ENCODE assay signal across 8 cellular contexts in genomic region chr17:7314719-7315569, GRCh38. TPM values are rescaled to one million over a fixed set of nuclear protein-coding genes. Genes with fewer than 3 reads are reported as not detected.
DNase-seq lines count a peak whose midpoint lies in the region; ATAC-seq and TF ChIP-seq lines count a peak whose summit lies in the region.

A gene with protein sequence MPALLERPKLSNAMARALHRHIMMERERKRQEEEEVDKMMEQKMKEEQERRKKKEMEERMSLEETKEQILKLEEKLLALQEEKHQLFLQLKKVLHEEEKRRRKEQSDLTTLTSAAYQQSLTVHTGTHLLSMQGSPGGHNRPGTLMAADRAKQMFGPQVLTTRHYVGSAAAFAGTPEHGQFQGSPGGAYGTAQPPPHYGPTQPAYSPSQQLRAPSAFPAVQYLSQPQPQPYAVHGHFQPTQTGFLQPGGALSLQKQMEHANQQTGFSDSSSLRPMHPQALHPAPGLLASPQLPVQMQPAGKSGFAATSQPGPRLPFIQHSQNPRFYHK (minus strand): TSS chr17:7315360. CDS start chr17:7315052, 308 bp downstream.

- H3K27me3 ChIP-seq in GM23248 (replicated peaks; ENCODE audit: insufficient read depth) (no peaks in the 10 kb centered on the region), foreskin keratinocyte (no peaks in the 10 kb centered on the region), neural progenitor cell (no peaks in the 10 kb centered on the region), stomach (no peaks in the 10 kb centered on the region)

- H3K36me3 Mint-ChIP-seq in neural progenitor cell: peaks cover 35% of the 10 kb centered on the region

- intact Hi-C loops in stomach (cut with DNase I; ENCODE audit: low total_unique reads): no loop called here

- no peak for TF ChIP-seq EP300 in stomach (IDR thresholded peaks at IDR 0.05)

- H3K4me1 Mint-ChIP-seq in neural progenitor cell: peaks cover 31% of the 10 kb centered on the region

- TF ChIP-seq CTCF in foreskin keratinocyte (conservative IDR thresholded peaks at IDR 0.05) (peak; percentile 14), neural progenitor cell (IDR thresholded peaks at IDR 0.05) (no peak), stomach (IDR thresholded peaks at IDR 0.05) (no peak)

- peak; percentile 86 for DNase-seq in EL
- DNase-seq in GM23248: peak; percentile 94
- peak; percentile 89 for DNase-seq in LoVo (ENCODE audit: low spot score)
- DNase-seq in SK-MEL-5 (ENCODE audit: low read depth, low spot score): peak; percentile 82
- DNase-seq in activated naive CD4-positive, alpha-beta T cell treated with Interleukin-2 at 50 U/mL for 16 hours: peak; percentile 94
- DNase-seq in foreskin keratinocyte: peak in 1 of 2 donors; percentile 68
- peak; percentile 95 for DNase-seq in neural progenitor cell (ENCODE audit: low spot score)
- DNase-seq in stomach: peak; percentile 97

- H3K27ac Mint-ChIP-seq in neural progenitor cell: no peak within 1 kb of the TSS

- in situ Hi-C loops in GM23248 (cut with MboI): no loop called here
- in situ Hi-C loops in SK-MEL-5 (cut with HindIII; ENCODE audit: low pct_unique_long_range_greater_than_20kb, low sequenced_read_pairs): no loop called here

- H3K4me3 Mint-ChIP-seq in neural progenitor cell: peak within 1 kb of the TSS; percentile 89

- H3K9ac ChIP-seq in GM23248: peak within 1 kb of the TSS; percentile 81
- peak within 1 kb of the TSS; percentile 61 for H3K9ac ChIP-seq in neural progenitor cell

- peak; percentile 84 for ATAC-seq in foreskin keratinocyte

- H3K79me2 ChIP-seq in GM23248 (ENCODE audit: insufficient read depth) (peaks cover 49% of the 10 kb centered on the region), neural progenitor cell (ENCODE audit: low read depth) (peaks cover 37% of the 10 kb centered on the region)

- peak within 1 kb of the TSS; percentile 80 for H2AFZ ChIP-seq in GM23248
- H2AFZ ChIP-seq in neural progenitor cell (replicated peaks): peak within 1 kb of the TSS; percentile 58

- H3K27me3 Mint-ChIP-seq in neural progenitor cell (ENCODE audit: insufficient read depth, low read depth): peaks cover 9% of the 10 kb centered on the region

- H3K9me2 ChIP-seq in GM23248 (ENCODE audit: insufficient read depth): no peaks in the 10 kb centered on the region

- 1 to 2% methylated on average over 59 to 77 of the region's 95 CpGs for WGBS in GM23248 (ENCODE audit: low coverage in 1 of 2, low lambda C conversion rate in 2 of 2, missing lambda C conversion rate in 2 of 2), 2 experiments
- WGBS in stomach, 5 donors: 0 to 3% (median 1%) methylated on average over 18 to 95 of the region's 95 CpGs

- peak within 1 kb of the TSS; percentile 93 for H3K4me2 ChIP-seq in GM23248 (ENCODE audit: unreplicated experiment)
- H3K4me2 ChIP-seq in neural progenitor cell: peak within 1 kb of the TSS; percentile 97

- peaks cover 38% of the 10 kb centered on the region for H3K4me1 ChIP-seq in GM23248 (ENCODE audit: insufficient read depth)
- H3K4me1 ChIP-seq in foreskin keratinocyte: no peaks in the 10 kb centered on the region
- H3K4me1 ChIP-seq in neural progenitor cell: peaks cover 6% of the 10 kb centered on the region
- peaks cover 38 to 60% (median 53%) of the 10 kb centered on the region in 4 donors for H3K4me1 ChIP-seq in stomach

- H3F3A ChIP-seq in GM23248 (ENCODE audit: insufficient read depth): peaks cover 46% of the 10 kb centered on the region
- H3F3A ChIP-seq in neural progenitor cell (ENCODE audit: low read depth): peaks cover 62% of the 10 kb centered on the region

- peaks cover 35% of the 10 kb centered on the region for H3K36me3 ChIP-seq in GM23248 (ENCODE audit: low read depth)
- peaks cover 4% of the 10 kb centered on the region for H3K36me3 ChIP-seq in neural progenitor cell
- peaks cover 59 to 83% (median 72%) of the 10 kb centered on the region in 4 donors for H3K36me3 ChIP-seq in stomach

- H4K20me1 ChIP-seq in GM23248 (ENCODE audit: insufficient read depth): peaks cover 12% of the 10 kb centered on the region
- H4K20me1 ChIP-seq in neural progenitor cell (ENCODE audit: low read depth): peaks cover 42% of the 10 kb centered on the region

- TF ChIP-seq POLR2A in stomach (IDR thresholded peaks at IDR 0.05): peak in 1 of 4 donors; percentile 27

- H3K27ac ChIP-seq in GM23248: peak within 1 kb of the TSS; percentile 67
- peak within 1 kb of the TSS; percentile 57 for H3K27ac ChIP-seq in foreskin keratinocyte
- peak within 1 kb of the TSS; percentile 74 for H3K27ac ChIP-seq in neural progenitor cell
- H3K27ac ChIP-seq in stomach: peak within 1 kb of the TSS; percentile 94 to 100 (median 97)

- peak within 1 kb of the TSS; percentile 98 for H3K4me3 ChIP-seq in GM23248
- H3K4me3 ChIP-seq in neural progenitor cell: peak within 1 kb of the TSS; percentile 92
- H3K4me3 ChIP-seq in stomach: peak within 1 kb of the TSS; percentile 83 to 99 (median 94)

- no peaks in the 10 kb centered on the region for H3K9me3 Mint-ChIP-seq in neural progenitor cell

- H3K9me3 ChIP-seq in GM23248 (ENCODE audit: low read depth): no peaks in the 10 kb centered on the region
- H3K9me3 ChIP-seq in neural progenitor cell (ENCODE audit: low read depth): no peaks in the 10 kb centered on the region
- no peaks in the 10 kb centered on the region for H3K9me3 ChIP-seq in stomach

RNA-seq across cellular contexts. Expression of the gene that starts here (rescaled TPM):
- total RNA-seq in GM23248 (2014; rRNA removed; shearing (Covaris generic)): 50.1 and 81.3 TPM in 2 replicates
- polyA plus RNA-seq in GM23248 (2016; fragmentation: Nextera tagmentation; extraction: Ambion mirVana) (53.8 and 59.4 TPM in 2 replicates), foreskin keratinocyte (59.8 and 71.0 TPM in 2 replicates), stomach (10 to 100 TPM; 74.3 to 84.9 (median 79.7) TPM)
- 73.7 and 74.8 TPM in 2 replicates for total RNA-seq in SK-MEL-5 (2014; rRNA removed; shearing (Covaris generic))
- 81.1 and 105 TPM in 2 replicates for polyA plus RNA-seq in SK-MEL-5 (2015; cell fraction: cytosol; rRNA removed)
- 261 and 262 TPM in 2 replicates for polyA plus RNA-seq in SK-MEL-5 (2015; cell fraction: nucleus; rRNA removed)
- total RNA-seq in foreskin keratinocyte (52.0 and 63.8 TPM in 2 replicates), neural progenitor cell (ENCODE audit: low replicate concordance) (20.5 and 41.8 TPM in 2 replicates), stomach (10 to 100 TPM; 23.9 to 91.6 (median 55.9) TPM)
